In the genomic region with DNA sequence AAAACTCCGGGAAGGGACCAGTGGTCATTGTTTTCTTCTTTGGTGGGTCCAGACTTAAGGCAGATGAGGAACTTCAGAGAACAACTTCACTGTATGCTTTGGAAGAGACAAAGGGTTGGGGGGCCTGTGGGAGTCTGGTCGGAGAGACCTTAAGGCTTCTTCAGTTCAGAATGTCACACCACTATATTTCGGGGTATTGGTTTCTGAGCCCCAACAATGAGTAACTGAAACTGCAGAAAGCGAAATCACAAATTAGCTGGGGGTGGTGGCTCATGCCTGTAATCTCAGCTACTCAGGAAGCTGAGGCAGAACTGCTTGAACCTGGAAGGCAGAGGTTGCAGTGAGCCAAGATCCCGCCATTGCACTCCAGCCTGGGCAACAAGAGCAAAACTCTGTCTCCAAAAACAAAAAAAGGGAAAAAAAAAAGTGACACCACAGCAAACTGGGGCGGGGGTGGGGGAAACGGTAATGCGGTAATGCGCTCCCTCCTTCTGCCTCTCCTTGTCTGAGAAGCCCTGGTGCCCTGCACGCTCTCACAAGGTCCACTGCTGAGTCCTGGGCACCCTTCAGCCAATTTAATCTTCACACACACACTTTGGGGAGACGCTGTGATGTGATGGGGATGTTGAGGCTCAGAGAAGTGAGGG, we compare ENCODE assay signal across 11 cellular contexts. TPM values are rescaled to one million over a fixed set of nuclear protein-coding genes. Genes with fewer than 3 reads are reported as not detected.
A peak's percentile ranks its signal among the peaks of the same experiment; 100 is the strongest.
DNase-seq lines count a peak whose midpoint lies in the region; ATAC-seq and TF ChIP-seq lines count a peak whose summit lies in the region.
"Had no signal": no experiment of that assay in that cellular context is flagged by ENCODE, and none has a peak within 500 bp of the region (broad histone marks: within the 10 kb centered on the region; RNA-seq: fewer than 3 reads in every experiment).

No MANE protein-coding gene starts in this region.

- no peaks in the 10 kb centered on the region for H3K36me3 ChIP-seq in KMS-11 (ENCODE audit: insufficient read depth)
- H3K36me3 ChIP-seq in fibroblast of lung (ENCODE audit: control insufficient read depth, insufficient read depth, low read length) = no peaks in the 10 kb centered on the region

- H3K27ac ChIP-seq in KMS-11 = no peak overlapping the region
- H3K27ac ChIP-seq in fibroblast of lung (ENCODE audit: insufficient read depth, low read length) = no peak overlapping the region

- H3K4me3 ChIP-seq in KMS-11 (IDR thresholded peaks at IDR 0.05; ENCODE audit: insufficient read depth, low read depth, low read length) (no peak overlapping the region), fibroblast of lung (replicated peaks in 1 of 4; ENCODE audit: control extremely low read depth in 1 of 4, insufficient read depth in 1 of 4, low read depth in 3 of 4, low read length in 4 of 4) (no peak overlapping the region)

- H3K4me2 ChIP-seq in KMS-11 (no peak overlapping the region), fibroblast of lung (ENCODE audit: extremely low read depth, insufficient read depth, low read length) (peak overlapping the region; percentile 66)

- peaks cover 15% of the 10 kb centered on the region for H3K27me3 Mint-ChIP-seq in activated CD4-positive, alpha-beta T cell treated with anti-CD3 and anti-CD28 coated beads, Interleukin-2, amount 10 ng/mL, durations not matched to agents 7 days and 5 days

- POLR2A ChIA-PET in activated CD4-positive, alpha-beta T cell treated with anti-CD3 and anti-CD28 coated beads, Interleukin-2, amount 10 ng/mL, durations not matched to agents 7 days and 5 days (lab: Charles Lee) = no interaction called here

- H3K79me2 ChIP-seq in KMS-11 (ENCODE audit: insufficient read depth, low read depth) (no peaks in the 10 kb centered on the region), fibroblast of lung (ENCODE audit: control insufficient read depth, insufficient read depth, low read length) (peaks cover 15% of the 10 kb centered on the region)

- H3K4me3 Mint-ChIP-seq in activated CD4-positive, alpha-beta T cell treated with anti-CD3 and anti-CD28 coated beads, Interleukin-2, amount 10 ng/mL, durations not matched to agents 7 days and 5 days = no peak overlapping the region
- H3K4me3 Mint-ChIP-seq: mesothelial cell of epicardium had no signal

- no peaks in the 10 kb centered on the region for H3K4me1 ChIP-seq in KMS-11 (ENCODE audit: low read depth, poor library complexity, severe bottlenecking)
- H3K4me1 ChIP-seq in fibroblast of lung (ENCODE audit: control insufficient read depth, extremely low read depth, insufficient read depth, low read length) = peaks cover 35% of the 10 kb centered on the region

- H3K9me3 Mint-ChIP-seq in activated CD4-positive, alpha-beta T cell treated with anti-CD3 and anti-CD28 coated beads, Interleukin-2, amount 10 ng/mL, durations not matched to agents 7 days and 5 days = no peaks in the 10 kb centered on the region
- H3K9me3 Mint-ChIP-seq: mesothelial cell of epicardium had no signal

- H2AFZ ChIP-seq in KMS-11 (ENCODE audit: low read depth) (peak overlapping the region; percentile 49; the same call in 1 of the 2 replicates), fibroblast of lung (ENCODE audit: low read length) (peak overlapping the region; percentile 51)

- H3K9me3 ChIP-seq in fibroblast of lung (ENCODE audit: control insufficient read depth, insufficient read depth, low read depth, low read length) = no peaks in the 10 kb centered on the region

- no peaks in the 10 kb centered on the region for H3K27me3 ChIP-seq in KMS-11 (ENCODE audit: insufficient read depth, low read depth)
- no peaks in the 10 kb centered on the region for H3K27me3 ChIP-seq in fibroblast of lung (ENCODE audit: control insufficient read depth, insufficient read depth, low read length)

- peaks cover 19% of the 10 kb centered on the region for H3K4me1 Mint-ChIP-seq in activated CD4-positive, alpha-beta T cell treated with anti-CD3 and anti-CD28 coated beads, Interleukin-2, amount 10 ng/mL, durations not matched to agents 7 days and 5 days

- no peak for DNase-seq in activated CD4-positive, alpha-beta T cell treated with anti-CD3 and anti-CD28 coated beads, Interleukin-2, amount 10 ng/mL, durations not matched to agents 7 days and 5 days
- DNase-seq in activated CD4-positive, alpha-beta T cell treated with anti-CD3 and anti-CD28 coated beads for 4 hours = no peak
- DNase-seq in fibroblast of lung (ENCODE audit: low read depth in 2 of 2) = no peak
- no peak for DNase-seq in stimulated activated naive CD8-positive, alpha-beta T cell treated with anti-CD3 and anti-CD28 coated beads, Interleukin-15, Interleukin-2, amounts not matched to agents 100 U/mL and 50 U/mL, for 24 hours
- no peak for DNase-seq in T1000 (lab: John Stamatoyannopoulos, UW)
- no peak for DNase-seq in retina
- DNase-seq in NCI-H1092 treated with DMSO at 0.1 percent for 48 hours (lab: John Stamatoyannopoulos, UW) = no peak

- CTCF ChIA-PET in activated CD4-positive, alpha-beta T cell treated with anti-CD3 and anti-CD28 coated beads, Interleukin-2, amount 10 ng/mL, durations not matched to agents 7 days and 5 days (lab: Charles Lee) = interaction anchor here (0.6 to 3.6 kb wide), 11 partner anchors 9 to 560 kb away, joined by 3 to 23 read pairs (median 3); a partner anchor contains a TSS

- peak overlapping the region; percentile 9 for H3K27ac Mint-ChIP-seq in activated CD4-positive, alpha-beta T cell treated with anti-CD3 and anti-CD28 coated beads, Interleukin-2, amount 10 ng/mL, durations not matched to agents 7 days and 5 days
- H3K27ac Mint-ChIP-seq: mesothelial cell of epicardium had no signal

- peak; percentile 21 for ATAC-seq in stimulated activated naive CD8-positive, alpha-beta T cell treated with anti-CD3 and anti-CD28 coated beads, Interleukin-15, Interleukin-2, amounts not matched to agents 100 U/mL and 50 U/mL, for 24 hours

- H3K36me3 Mint-ChIP-seq in activated CD4-positive, alpha-beta T cell treated with anti-CD3 and anti-CD28 coated beads, Interleukin-2, amount 10 ng/mL, durations not matched to agents 7 days and 5 days (ENCODE audit: low read depth) = no peaks in the 10 kb centered on the region
- H3K36me3 Mint-ChIP-seq: mesothelial cell of epicardium had no signal

- H3K9ac ChIP-seq in KMS-11 (no peak overlapping the region), fibroblast of lung (ENCODE audit: insufficient read depth, low read length) (no peak overlapping the region)

- TF ChIP-seq CTCF in KMS-11 (conservative IDR thresholded peaks at IDR 0.05; ENCODE audit: low read depth, low read length) = no peak
- TF ChIP-seq CTCF in fibroblast of lung (conservative IDR thresholded peaks at IDR 0.05 in 1 of 2, IDR thresholded peaks at IDR 0.05 in 1 of 2; ENCODE audit: low read depth in 1 of 2, low read length in 2 of 2) = no peak

- no peaks in the 10 kb centered on the region for H4K20me1 ChIP-seq in KMS-11 (ENCODE audit: insufficient read depth)
- H4K20me1 ChIP-seq in fibroblast of lung (ENCODE audit: control insufficient read depth, extremely low read depth, insufficient read depth, low read length) = no peaks in the 10 kb centered on the region

RNA-seq across cellular contexts. Expression of a gene that starts 2.2 kb away (rescaled TPM):
- not detected for total RNA-seq in activated CD4-positive, alpha-beta T cell treated with anti-CD3 and anti-CD28 coated beads, Interleukin-2, amount 10 ng/mL, durations not matched to agents 7 days and 5 days
- 119 and 142 TPM in 2 replicates for total RNA-seq in fibroblast of lung
- 39.4 and 172 TPM in 2 replicates for polyA plus RNA-seq in fibroblast of lung
- polyA plus RNA-seq in fibroblast of lung (2012) = 116 and 410 TPM in 2 replicates
- 10.4 and 22.0 TPM in 2 replicates for polyA minus RNA-seq in fibroblast of lung (ENCODE audit: low replicate concordance)
- total RNA-seq: mesothelial cell of epicardium had no signal

RNA-seq across cellular contexts. Expression of a gene that starts 7.7 kb away (rescaled TPM):
- total RNA-seq in activated CD4-positive, alpha-beta T cell treated with anti-CD3 and anti-CD28 coated beads, Interleukin-2, amount 10 ng/mL, durations not matched to agents 7 days and 5 days = not detected
- 8.7 and 21.3 TPM in 2 replicates for total RNA-seq in fibroblast of lung
- polyA plus RNA-seq in fibroblast of lung = 34.4 and 47.4 TPM in 2 replicates
- polyA plus RNA-seq in fibroblast of lung (2012) = 39.0 and 53.0 TPM in 2 replicates
- polyA minus RNA-seq in fibroblast of lung (ENCODE audit: low replicate concordance) = 3.5 and 11.5 TPM in 2 replicates

RNA-seq across cellular contexts. Expression of a gene that starts 8.7 kb away (rescaled TPM):
- total RNA-seq in activated CD4-positive, alpha-beta T cell treated with anti-CD3 and anti-CD28 coated beads, Interleukin-2, amount 10 ng/mL, durations not matched to agents 7 days and 5 days = not detected
- 0.77 and 2.1 TPM in 2 replicates for total RNA-seq in fibroblast of lung
- 1.5 and 2.2 TPM in 2 replicates for polyA plus RNA-seq in fibroblast of lung
- polyA plus RNA-seq in fibroblast of lung (2012) = 1.0 and 1.3 TPM in 2 replicates
- polyA minus RNA-seq in fibroblast of lung (ENCODE audit: low replicate concordance) = 3.2 TPM in 1 of 2 replicates, not detected in the other

RNA-seq across cellular contexts. Expression of a gene that starts 54.0 kb away (rescaled TPM):
- total RNA-seq in activated CD4-positive, alpha-beta T cell treated with anti-CD3 and anti-CD28 coated beads, Interleukin-2, amount 10 ng/mL, durations not matched to agents 7 days and 5 days = not detected
- total RNA-seq in fibroblast of lung = not detected in 2 replicates
- polyA plus RNA-seq in fibroblast of lung = not detected in 2 replicates
- polyA plus RNA-seq in fibroblast of lung (2012) = not detected in 2 replicates
- not detected in 2 replicates for polyA minus RNA-seq in fibroblast of lung (ENCODE audit: low replicate concordance)
- total RNA-seq: mesothelial cell of epicardium, temporal lobe had no signal
- polyA plus RNA-seq: BJ had no signal

Comparison
In these comparisons a context has a peak if more than half of its experiments do, and no peak if none do; other contexts are left out.
1. RNA of a gene that starts 2.2 kb away (total RNA-seq): 119 to 142 TPM in fibroblast of lung; not detected in activated CD4-positive, alpha-beta T cell treated with anti-CD3 and anti-CD28 coated beads, Interleukin-2, amount 10 ng/mL, durations not matched to agents 7 days and 5 days; every median in the first group is over 100 times any median in the second.